10 cellular contexts compared by ENCODE assay signal in genomic region chr10:72316386-72316700, GRCh38. TPM values are rescaled to one million over a fixed set of nuclear protein-coding genes. Genes with fewer than 3 reads are reported as not detected.
DNase-seq lines count a peak whose midpoint lies in the region; ATAC-seq and TF ChIP-seq lines count a peak whose summit lies in the region.
"Had no signal": no experiment of that assay in that cellular context is flagged by ENCODE, and none has a peak within 500 bp of the region (broad histone marks: within the 10 kb centered on the region; RNA-seq: fewer than 3 reads in every experiment).

No MANE protein-coding gene starts in this region.

- no peak overlapping the region for H3K4me2 ChIP-seq in SK-N-SH

- no peak for TF ChIP-seq CTCF in SK-N-SH (IDR thresholded peaks at IDR 0.05)
- no peak for TF ChIP-seq CTCF in left lung (IDR thresholded peaks at IDR 0.05)
- TF ChIP-seq CTCF in suprapubic skin (IDR thresholded peaks at IDR 0.05) = no peak

- TF ChIP-seq RAD21 in SK-N-SH (IDR thresholded peaks at IDR 0.05; ENCODE audit: low read length) = no peak

- no peaks in the 10 kb centered on the region for H3K9me3 ChIP-seq in SK-N-SH
- no peaks in the 10 kb centered on the region for H3K9me3 ChIP-seq in left lung
- H3K9me3 ChIP-seq in suprapubic skin = no peaks in the 10 kb centered on the region

- POLR2A ChIA-PET in SK-N-SH (lab: Yijun Ruan, JAX) = interaction anchor here (1.0 to 10.9 kb wide), 3 partner anchors 16 to 42 kb away, joined by 3 to 188 read pairs (median 4); partner anchors contain the start of gene DDIT4

- H3K79me2 ChIP-seq in SK-N-SH (ENCODE audit: insufficient read depth) = no peaks in the 10 kb centered on the region

- H4K20me1 ChIP-seq in SK-N-SH (ENCODE audit: insufficient read depth) = no peaks in the 10 kb centered on the region

- H3K4me3 ChIP-seq in SK-N-SH (ENCODE audit: low read depth in 2 of 2, low read length in 1 of 2) (no peak overlapping the region), left lung (no peak overlapping the region), suprapubic skin (no peak overlapping the region)
- H3K4me3 ChIP-seq: cardiac muscle cell had no signal

- TF ChIP-seq POLR2A in suprapubic skin (IDR thresholded peaks at IDR 0.05) = no peak

- H3K4me1 ChIP-seq in SK-N-SH (ENCODE audit: control insufficient read depth in 1 of 2, insufficient read depth in 2 of 2, low read depth in 1 of 2, low read length in 1 of 2) (peaks cover 36 to 49% of the 10 kb centered on the region in 2 experiments), left lung (peaks cover 32 to 72% of the 10 kb centered on the region in 2 donors), suprapubic skin (peaks cover 57% of the 10 kb centered on the region)

- ATAC-seq in SK-N-SH treated with all-trans-retinoic acid at 6 μM for 48 hours = no peak
- ATAC-seq in left lung = no peak
- ATAC-seq in esophagus mucosa = no peak

- CTCF ChIA-PET in SK-N-SH (lab: Yijun Ruan, JAX) = interaction anchor here (1.0 to 1.9 kb wide), 8 partner anchors 8 to 420 kb away, joined by 3 to 10 read pairs (median 3); partner anchors contain the start of gene DDIT4

- H3F3A ChIP-seq in SK-N-SH (replicated peaks; ENCODE audit: insufficient read depth) = peaks cover 20% of the 10 kb centered on the region

- H3K9me3 Mint-ChIP-seq in activated T-helper 2 cell treated with anti-CD3 and anti-CD28 coated beads, Interferon-gamma antibody, Interleukin-2, Interleukin-4, amounts not matched to agents 10 μg/mL and 5 μg/mL and 100 μg/mL, durations not matched to agents 14 hours and 24 hours and 36 hours = no peaks in the 10 kb centered on the region

- H3K27me3 ChIP-seq in SK-N-SH (ENCODE audit: insufficient read depth) = no peaks in the 10 kb centered on the region
- H3K27me3 ChIP-seq in left lung = no peaks in the 10 kb centered on the region
- H3K27me3 ChIP-seq in suprapubic skin = no peaks in the 10 kb centered on the region
- H3K27me3 ChIP-seq: cardiac muscle cell had no signal

- peaks cover 47% of the 10 kb centered on the region for H3K4me1 Mint-ChIP-seq in activated T-helper 2 cell treated with anti-CD3 and anti-CD28 coated beads, Interferon-gamma antibody, Interleukin-2, Interleukin-4, amounts not matched to agents 10 μg/mL and 5 μg/mL and 100 μg/mL, durations not matched to agents 14 hours and 24 hours and 36 hours (ENCODE audit: low read depth)

- H3K36me3 ChIP-seq in SK-N-SH (replicated peaks in 1 of 2; ENCODE audit: control insufficient read depth in 1 of 2, insufficient read depth in 2 of 2, low read length in 1 of 2) = no peaks in the 10 kb centered on the region
- no peaks in the 10 kb centered on the region for H3K36me3 ChIP-seq in left lung
- H3K36me3 ChIP-seq in suprapubic skin = no peaks in the 10 kb centered on the region
- H3K36me3 ChIP-seq: cardiac muscle cell had no signal

- H3K27ac ChIP-seq in SK-N-SH (ENCODE audit: low read depth in 2 of 2, low read length in 1 of 2) = peak overlapping the region; percentile 61 to 92; a peak in 3 of 4 replicates
- H3K27ac ChIP-seq in left lung = peak overlapping the region; percentile 75 to 92
- peak overlapping the region; percentile 77 for H3K27ac ChIP-seq in suprapubic skin
- H3K27ac ChIP-seq: cardiac muscle cell had no signal

- intact Hi-C loops in activated T-helper 2 cell treated with anti-CD3 and anti-CD28 coated beads, Interferon-gamma antibody, Interleukin-2, Interleukin-4, amounts not matched to agents 10 μg/mL and 5 μg/mL and 100 μg/mL, durations not matched to agents 14 hours and 24 hours and 36 hours (cut with micrococcal nuclease) = no loop called here
- intact Hi-C loops in left lung (cut with DNase I) = no loop called here

- TF ChIP-seq EP300 in SK-N-SH (IDR thresholded peaks at IDR 0.05; ENCODE audit: borderline replicate concordance in 1 of 2, low read depth in 1 of 2, low read length in 1 of 2) (no peak), suprapubic skin (IDR thresholded peaks at IDR 0.05) (no peak)

- H3K4me3 Mint-ChIP-seq in activated T-helper 2 cell treated with anti-CD3 and anti-CD28 coated beads, Interferon-gamma antibody, Interleukin-2, Interleukin-4, amounts not matched to agents 10 μg/mL and 5 μg/mL and 100 μg/mL, durations not matched to agents 14 hours and 24 hours and 36 hours (ENCODE audit: low read depth) = no peak overlapping the region

- no peaks in the 10 kb centered on the region for H3K9me2 ChIP-seq in SK-N-SH

- H2AFZ ChIP-seq in SK-N-SH (ENCODE audit: low read depth) = no peak overlapping the region

- H3K36me3 Mint-ChIP-seq in activated T-helper 2 cell treated with anti-CD3 and anti-CD28 coated beads, Interferon-gamma antibody, Interleukin-2, Interleukin-4, amounts not matched to agents 10 μg/mL and 5 μg/mL and 100 μg/mL, durations not matched to agents 14 hours and 24 hours and 36 hours (ENCODE audit: low read depth) = no peaks in the 10 kb centered on the region

- no peaks in the 10 kb centered on the region for H3K27me3 Mint-ChIP-seq in activated T-helper 2 cell treated with anti-CD3 and anti-CD28 coated beads, Interferon-gamma antibody, Interleukin-2, Interleukin-4, amounts not matched to agents 10 μg/mL and 5 μg/mL and 100 μg/mL, durations not matched to agents 14 hours and 24 hours and 36 hours (ENCODE audit: low read depth)

- DNase-seq in SK-N-SH (no peak), left lung (no peak), suprapubic skin (ENCODE audit: low spot score in 2 of 2) (no peak), AG08396 (ENCODE audit: low spot score) (no peak), DMS53 treated with DMSO at 0.1 percent for 48 hours (lab: John Stamatoyannopoulos, UW; ENCODE audit: unreplicated experiment) (no peak)
- no peak for DNase-seq in activated T-helper 2 cell treated with anti-CD3 and anti-CD28 coated beads, Interferon-gamma antibody, Interleukin-2, Interleukin-4, amounts not matched to agents 10 μg/mL and 5 μg/mL and 100 μg/mL, durations not matched to agents 14 hours and 24 hours and 36 hours (ENCODE audit: low spot score)
- DNase-seq: 8988T had no signal

- no peak overlapping the region for H3K9ac ChIP-seq in SK-N-SH

- 100% methylated on average over 1 of the region's 3 CpGs for WGBS in SK-N-SH (ENCODE audit: low lambda C conversion rate)
- 75% methylated on average over 3 of the region's 3 CpGs for WGBS in suprapubic skin

- peak overlapping the region; percentile 71 for H3K27ac Mint-ChIP-seq in activated T-helper 2 cell treated with anti-CD3 and anti-CD28 coated beads, Interferon-gamma antibody, Interleukin-2, Interleukin-4, amounts not matched to agents 10 μg/mL and 5 μg/mL and 100 μg/mL, durations not matched to agents 14 hours and 24 hours and 36 hours

TF ChIP-seq in SK-N-SH, 30 proteins besides CTCF, POLR2A, EP300 and RAD21 (continues in another document):
- TF ChIP-seq USF2 (IDR thresholded peaks at IDR 0.05; ENCODE audit: borderline replicate concordance, low read depth, low read length) (no peak), RFX5 (IDR thresholded peaks at IDR 0.05; ENCODE audit: low read length) (no peak), FOSL2 (IDR thresholded peaks at IDR 0.05; ENCODE audit: borderline replicate concordance, low read depth) (no peak), POLR2AphosphoS5 (IDR thresholded peaks at IDR 0.05; ENCODE audit: low read depth, low read length) (no peak), GATA2 (CRISPR knock-in tag; IDR thresholded peaks at IDR 0.05) (no peak), JUND (IDR thresholded peaks at IDR 0.05) (no peak), NRF1 (IDR thresholded peaks at IDR 0.05; ENCODE audit: low read depth, low read length) (no peak), CHD2 (IDR thresholded peaks at IDR 0.05; ENCODE audit: low read length, partially characterized antibody) (no peak)

TF ChIP-seq in SK-N-SH treated with all-trans-retinoic acid at 6 μM for 48 hours, 23 proteins besides CTCF, POLR2A, EP300 and RAD21:
- no peak for TF ChIP-seq GLIS3 (CRISPR knock-in tag; IDR thresholded peaks at IDR 0.05)
- TF ChIP-seq ARNTL (CRISPR knock-in tag; IDR thresholded peaks at IDR 0.05; ENCODE audit: borderline replicate concordance, low read depth) = no peak

RNA-seq across cellular contexts. Expression of gene DNAJB12, which starts 38.4 kb away (rescaled TPM):
- polyA plus RNA-seq in SK-N-SH (2012; rRNA removed) = 22.9 and 25.8 TPM in 2 replicates
- 15.6 and 19.0 TPM in 2 replicates for polyA plus RNA-seq in SK-N-SH (2012; cell fraction: cytosol; rRNA removed)
- 38.8 and 40.0 TPM in 2 replicates for polyA plus RNA-seq in SK-N-SH (2012; cell fraction: nucleus; rRNA removed)
- 27.6 and 34.0 TPM in 2 replicates for total RNA-seq in activated T-helper 2 cell treated with anti-CD3 and anti-CD28 coated beads, Interferon-gamma antibody, Interleukin-2, Interleukin-4, amounts not matched to agents 10 μg/mL and 5 μg/mL and 100 μg/mL, durations not matched to agents 14 hours and 24 hours and 36 hours
- total RNA-seq in left lung (10 to 100 TPM; 30.9 to 38.9 TPM), suprapubic skin (10 to 100 TPM; 44.0 to 61.8 (median 46.7) TPM), esophagus mucosa (21.6 TPM)

RNA-seq across cellular contexts. Expression of gene DDIT4, which starts 42.6 kb away (rescaled TPM):
- 24.9 and 30.4 TPM in 2 replicates for polyA plus RNA-seq in SK-N-SH (2012; rRNA removed)
- 19.5 and 19.9 TPM in 2 replicates for polyA plus RNA-seq in SK-N-SH (2012; cell fraction: cytosol; rRNA removed)
- 41.8 and 55.3 TPM in 2 replicates for polyA plus RNA-seq in SK-N-SH (2012; cell fraction: nucleus; rRNA removed)
- 543 and 569 TPM in 2 replicates for total RNA-seq in activated T-helper 2 cell treated with anti-CD3 and anti-CD28 coated beads, Interferon-gamma antibody, Interleukin-2, Interleukin-4, amounts not matched to agents 10 μg/mL and 5 μg/mL and 100 μg/mL, durations not matched to agents 14 hours and 24 hours and 36 hours
- total RNA-seq in left lung (10 to 100 TPM; 40.7 to 73.8 TPM), suprapubic skin (100 to 1,000 TPM; 170 to 246 (median 225) TPM), esophagus mucosa (417 TPM)
